ENCODE assay signal across 27 cellular contexts in the genomic region with DNA sequence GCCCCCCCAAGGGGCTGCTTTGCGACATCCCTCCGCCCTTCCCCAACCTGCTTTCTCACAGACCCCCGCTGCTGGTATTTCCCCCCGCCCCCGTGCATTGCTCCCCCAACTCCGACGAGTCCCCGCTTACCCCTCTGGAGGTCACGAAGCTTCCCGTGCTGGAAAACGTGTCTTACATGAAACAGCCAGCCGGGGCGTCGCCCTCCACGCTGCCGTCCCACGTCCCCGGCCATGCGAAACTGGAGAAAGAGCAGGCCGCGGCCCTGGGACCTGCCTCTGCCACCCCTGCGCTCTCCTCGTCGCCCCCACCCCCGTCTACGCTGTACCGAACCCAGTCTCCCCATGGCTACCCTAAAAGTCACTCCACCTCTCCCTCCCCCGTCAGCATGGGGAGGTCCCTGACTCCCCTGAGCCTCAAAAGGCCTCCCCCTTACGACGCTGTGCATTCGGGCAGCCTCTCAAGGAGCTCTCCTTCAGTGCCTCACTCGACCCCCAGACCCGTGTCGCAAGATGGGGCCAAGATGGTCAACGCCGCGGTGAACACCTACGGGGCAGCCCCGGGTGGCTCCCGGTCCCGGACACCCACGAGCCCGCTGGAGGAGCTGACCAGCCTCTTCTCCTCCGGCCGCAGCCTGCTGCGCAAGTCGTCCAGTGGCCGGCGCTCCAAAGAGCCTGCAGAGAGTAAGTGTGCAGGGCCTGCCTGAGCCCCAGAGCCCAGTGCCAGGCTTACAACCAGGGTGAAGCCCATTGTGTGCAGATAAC.
"Had no signal": no experiment of that assay in that cellular context is flagged by ENCODE, and none has a peak within 500 bp of the region (broad histone marks: within the 10 kb centered on the region; RNA-seq: fewer than 3 reads in every experiment).

No MANE protein-coding gene starts in this region.

- H3K36me3 ChIP-seq: esophagus squamous epithelium, sigmoid colon, stomach, thyroid gland had no signal

- H3K4me3 Mint-ChIP-seq: activated B cell treated with CpG ODN at 0.5 μM for 24 hours; activated T-cell treated with anti-CD3 and anti-CD28 coated beads, Interleukin-2, amount 50 U/mL, for 72 hours; central memory CD8-positive, alpha-beta T cell; naive thymus-derived CD8-positive, alpha-beta T cell; stimulated activated naive B cell treated with anti-CD40 and anti-IgM and Interleukin-4, amounts not matched to agents 10 μg/mL and 1 μg/mL and 100 μg/mL, for 72 hours; T-helper 2 cell treated with Interferon-gamma antibody and Interleukin-4, amounts not matched to agents 5 μg/mL and 100 μg/mL, for 36 hours had no signal

- FAIRE-seq: colon, frontal cortex, small intestine had no signal

- H3K36me3 Mint-ChIP-seq: activated naive CD4-positive, alpha-beta T cell treated with anti-CD3 and anti-CD28 coated beads, Interleukin-2, amount 50 U/mL, for 72 hours; naive thymus-derived CD8-positive, alpha-beta T cell; stimulated activated naive B cell treated with anti-CD40 and anti-IgM and Interleukin-4, amounts not matched to agents 10 μg/mL and 1 μg/mL and 100 μg/mL, for 72 hours had no signal

- H3K4me1 Mint-ChIP-seq: activated B cell treated with CpG ODN at 0.5 μM for 24 hours; central memory CD8-positive, alpha-beta T cell; naive thymus-derived CD8-positive, alpha-beta T cell; stimulated activated naive B cell treated with anti-CD40 and anti-IgM and Interleukin-4, amounts not matched to agents 10 μg/mL and 1 μg/mL and 100 μg/mL, for 72 hours had no signal

- ATAC-seq: activated naive CD4-positive, alpha-beta T cell treated with anti-CD3 and anti-CD28 coated beads, Interleukin-2, amount 50 U/mL, for 72 hours; activated T-cell treated with anti-CD3 and anti-CD28 coated beads, Interleukin-2, amount 50 U/mL, for 72 hours; left cardiac atrium; naive thymus-derived CD8-positive, alpha-beta T cell; stimulated activated naive B cell treated with anti-CD40 and anti-IgM and Interleukin-4, amounts not matched to agents 10 μg/mL and 1 μg/mL and 100 μg/mL, for 72 hours had no signal

- H3K27ac ChIP-seq: esophagus squamous epithelium, sigmoid colon, stomach, thyroid gland had no signal

- H3K4me3 ChIP-seq: esophagus squamous epithelium, sigmoid colon, stomach, thyroid gland had no signal

- H3K27me3 ChIP-seq: esophagus squamous epithelium, sigmoid colon, stomach, thyroid gland had no signal

- H3K9me3 Mint-ChIP-seq: activated B cell treated with CpG ODN at 0.5 μM for 24 hours; activated naive CD4-positive, alpha-beta T cell treated with anti-CD3 and anti-CD28 coated beads, Interleukin-2, amount 50 U/mL, for 72 hours; activated T-cell treated with anti-CD3 and anti-CD28 coated beads, Interleukin-2, amount 50 U/mL, for 72 hours; central memory CD8-positive, alpha-beta T cell; naive thymus-derived CD8-positive, alpha-beta T cell; T-helper 2 cell treated with Interferon-gamma antibody and Interleukin-4, amounts not matched to agents 5 μg/mL and 100 μg/mL, for 36 hours had no signal

- DNase-seq: activated B cell treated with CpG ODN at 0.5 μM for 24 hours; activated CD4-positive, alpha-beta T cell treated with anti-CD3 and anti-CD28 coated beads, Interleukin-2, amount 50 U/mL, for 4 hours; activated naive CD4-positive, alpha-beta T cell; activated T-cell treated with anti-CD3 and anti-CD28 coated beads for 4 hours; activated T-cell treated with anti-CD3 and anti-CD28 coated beads, Interleukin-2, amount 50 U/mL, for 72 hours; dermis blood vessel endothelial cell; effector CD4-positive, alpha-beta T cell; esophagus squamous epithelium; glutamatergic neuron; islet precursor cell; left cardiac atrium; mesenchymal stem cell; naive thymus-derived CD8-positive, alpha-beta T cell; sigmoid colon; small intestine; stimulated activated CD4-positive, alpha-beta T cell treated with anti-CD3 and anti-CD28 coated beads, Interleukin-1b, Interleukin-23, amount 100 ng/mL, for 48 hours; stimulated activated CD4-positive, alpha-beta T cell treated with anti-CD3 and anti-CD28 coated beads, Interleukin-4, amount 100 ng/mL, for 4 hours; stimulated activated CD8-positive, alpha-beta memory T cell treated with anti-CD3 and anti-CD28 coated beads, Interleukin-4, amount 100 ng/mL, for 48 hours; stimulated activated naive B cell treated with anti-CD40 and anti-IgM and Interleukin-4, amounts not matched to agents 10 μg/mL and 1 μg/mL and 100 μg/mL, for 72 hours; stomach; T-helper 1 cell; thyroid gland had no signal

- H3K4me1 ChIP-seq: esophagus squamous epithelium, sigmoid colon, stomach, thyroid gland had no signal

- H3K9me3 ChIP-seq: esophagus squamous epithelium, sigmoid colon, stomach, thyroid gland had no signal

- H3K27ac Mint-ChIP-seq: activated B cell treated with CpG ODN at 0.5 μM for 24 hours; activated naive CD4-positive, alpha-beta T cell treated with anti-CD3 and anti-CD28 coated beads, Interleukin-2, amount 50 U/mL, for 72 hours; activated T-cell treated with anti-CD3 and anti-CD28 coated beads, Interleukin-2, amount 50 U/mL, for 72 hours; naive thymus-derived CD8-positive, alpha-beta T cell; stimulated activated naive B cell treated with anti-CD40 and anti-IgM and Interleukin-4, amounts not matched to agents 10 μg/mL and 1 μg/mL and 100 μg/mL, for 72 hours; T-helper 2 cell treated with Interferon-gamma antibody and Interleukin-4, amounts not matched to agents 5 μg/mL and 100 μg/mL, for 36 hours had no signal
